ENCODE assay signal across 35 cellular contexts in the genomic region with DNA sequence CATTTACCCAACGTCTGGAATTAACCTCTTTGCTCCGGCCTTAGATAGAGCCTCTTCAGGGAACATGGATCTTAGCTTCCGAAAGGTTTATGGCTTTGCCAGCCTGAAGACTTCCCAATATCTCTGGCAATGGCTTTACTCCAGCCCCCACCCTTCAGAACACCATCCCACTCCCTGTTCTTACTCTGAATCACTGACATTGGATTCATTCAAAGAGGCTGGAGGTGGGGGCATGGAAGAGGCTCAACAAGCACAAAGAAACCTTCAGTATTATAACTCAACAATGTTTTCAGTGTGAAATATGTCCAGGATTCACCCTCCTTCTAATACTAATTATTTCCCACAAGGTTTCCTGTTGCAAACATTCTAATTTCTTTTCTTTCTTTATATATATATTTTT.
"Had no signal": no experiment of that assay in that cellular context is flagged by ENCODE, and none has a peak within 500 bp of the region (broad histone marks: within the 10 kb centered on the region; RNA-seq: fewer than 3 reads in every experiment).

No MANE protein-coding gene starts in this region.

- H3K27me3 Mint-ChIP-seq: activated naive CD4-positive, alpha-beta T cell treated with anti-CD3 and anti-CD28 coated beads, Interleukin-2, amount 10 ng/mL, durations not matched to agents 7 days and 5 days; activated naive CD4-positive, alpha-beta T cell treated with anti-CD3 and anti-CD28 coated beads, Interleukin-2, amount 50 U/mL, for 24 hours; activated naive CD8-positive, alpha-beta T cell; activated naive CD8-positive, alpha-beta T cell treated with anti-CD3 and anti-CD28 coated beads for 36 hours; activated naive CD8-positive, alpha-beta T cell treated with anti-CD3 and anti-CD28 coated beads, Interleukin-2, amount 10 ng/mL, durations not matched to agents 7 days and 5 days; activated T-cell treated with anti-CD3 and anti-CD28 coated beads, Interleukin-2, amount 50 U/mL, for 24 hours; activated T-helper 17 cell treated with anti-CD3 and anti-CD28 coated beads, Interleukin-2, amount 50 U/mL, for 72 hours; central memory CD8-positive, alpha-beta T cell had no signal

- H3K4me1 ChIP-seq: adrenal gland, ascending aorta, body of pancreas, breast epithelium had no signal

- DNase-seq: activated effector memory CD4-positive, alpha-beta T cell treated with anti-CD3 and anti-CD28 coated beads, Interleukin-2, amount 50 U/mL, for 16 hours; activated effector memory CD4-positive, alpha-beta T cell treated with Interleukin-2 at 50 U/mL for 16 hours; activated gamma-delta T cell; activated gamma-delta T cell treated with Interleukin-2 at 50 U/mL for 16 hours; activated naive CD4-positive, alpha-beta T cell; activated naive CD4-positive, alpha-beta T cell treated with anti-CD3 and anti-CD28 coated beads for 36 hours; activated naive CD4-positive, alpha-beta T cell treated with anti-CD3 and anti-CD28 coated beads, Interleukin-2, amount 10 ng/mL, durations not matched to agents 7 days and 5 days; activated naive CD4-positive, alpha-beta T cell treated with anti-CD3 and anti-CD28 coated beads, Interleukin-2, amount 50 U/mL, for 16 hours; activated naive CD4-positive, alpha-beta T cell treated with Interleukin-2 at 50 U/mL for 16 hours; activated naive CD8-positive, alpha-beta T cell treated with anti-CD3 and anti-CD28 coated beads for 36 hours; activated naive CD8-positive, alpha-beta T cell treated with anti-CD3 and anti-CD28 coated beads, Interleukin-2, amount 10 ng/mL, durations not matched to agents 7 days and 5 days; activated naive CD8-positive, alpha-beta T cell treated with anti-CD3 and anti-CD28 coated beads, Interleukin-2, amount 50 U/mL, for 24 hours; activated T-cell treated with anti-CD3 and anti-CD28 coated beads, Interleukin-2, amount 50 U/mL, for 1 hour; activated T-cell treated with anti-CD3 and anti-CD28 coated beads, Interleukin-2, amount 50 U/mL, for 24 hours; activated T-cell treated with anti-CD3 and anti-CD28 coated beads, Interleukin-2, amount 50 U/mL, for 4 hours; activated T-cell treated with anti-CD3 and anti-CD28 coated beads, Interleukin-2, amount 50 U/mL, for 48 hours; activated T-cell treated with anti-CD3 and anti-CD28 coated beads, Interleukin-2, amount 50 U/mL, for 72 hours; adrenal gland; amniotic stem cell; aorta; body of pancreas; brain microvascular endothelial cell; central memory CD4-positive, alpha-beta T cell; cerebellar nuclear complex had no signal

- ATAC-seq: activated naive CD4-positive, alpha-beta T cell treated with anti-CD3 and anti-CD28 coated beads, Interleukin-2, amount 50 U/mL, for 72 hours; activated naive CD8-positive, alpha-beta T cell treated with anti-CD3 and anti-CD28 coated beads, Interleukin-2, amount 50 U/mL, for 24 hours; activated T-cell treated with anti-CD3 and anti-CD28 coated beads, Interleukin-2, amount 50 U/mL, for 4 hours; activated T-cell treated with anti-CD3 and anti-CD28 coated beads, Interleukin-2, amount 50 U/mL, for 72 hours; activated T-helper 17 cell treated with anti-CD3 and anti-CD28 coated beads, Interleukin-2, amount 50 U/mL, for 72 hours; body of pancreas had no signal

- H3K36me3 ChIP-seq: adrenal gland, ascending aorta, brain microvascular endothelial cell, breast epithelium, cardiac muscle cell had no signal

- H3K4me3 ChIP-seq: adrenal gland, ascending aorta, body of pancreas, breast epithelium, cardiac muscle cell had no signal

- H3K27ac ChIP-seq: adrenal gland, ascending aorta, body of pancreas, brain microvascular endothelial cell, breast epithelium, cardiac muscle cell had no signal

- H3K4me1 Mint-ChIP-seq: activated naive CD4-positive, alpha-beta T cell treated with anti-CD3 and anti-CD28 coated beads, Interleukin-2, amount 10 ng/mL, durations not matched to agents 7 days and 5 days; activated naive CD4-positive, alpha-beta T cell treated with anti-CD3 and anti-CD28 coated beads, Interleukin-2, amount 50 U/mL, for 24 hours; activated naive CD8-positive, alpha-beta T cell treated with anti-CD3 and anti-CD28 coated beads for 36 hours; activated naive CD8-positive, alpha-beta T cell treated with anti-CD3 and anti-CD28 coated beads, Interleukin-2, amount 10 ng/mL, durations not matched to agents 7 days and 5 days; activated naive CD8-positive, alpha-beta T cell treated with anti-CD3 and anti-CD28 coated beads, Interleukin-2, amount 50 U/mL, for 24 hours; activated T-helper 17 cell treated with anti-CD3 and anti-CD28 coated beads, Interleukin-2, amount 50 U/mL, for 72 hours; central memory CD8-positive, alpha-beta T cell had no signal

- H3K36me3 Mint-ChIP-seq: activated naive CD4-positive, alpha-beta T cell treated with anti-CD3 and anti-CD28 coated beads, Interleukin-2, amount 10 ng/mL, durations not matched to agents 7 days and 5 days; activated naive CD4-positive, alpha-beta T cell treated with anti-CD3 and anti-CD28 coated beads, Interleukin-2, amount 50 U/mL, for 24 hours; activated naive CD8-positive, alpha-beta T cell; activated naive CD8-positive, alpha-beta T cell treated with anti-CD3 and anti-CD28 coated beads for 36 hours; activated naive CD8-positive, alpha-beta T cell treated with anti-CD3 and anti-CD28 coated beads, Interleukin-2, amount 10 ng/mL, durations not matched to agents 7 days and 5 days; brain had no signal

- H3K9me3 ChIP-seq: adrenal gland, ascending aorta, body of pancreas, breast epithelium had no signal

- H3K9me3 Mint-ChIP-seq: activated naive CD4-positive, alpha-beta T cell treated with anti-CD3 and anti-CD28 coated beads for 36 hours; activated naive CD8-positive, alpha-beta T cell treated with anti-CD3 and anti-CD28 coated beads for 36 hours; activated naive CD8-positive, alpha-beta T cell treated with anti-CD3 and anti-CD28 coated beads, Interleukin-2, amount 50 U/mL, for 24 hours; activated T-cell treated with anti-CD3 and anti-CD28 coated beads, Interleukin-2, amount 50 U/mL, for 24 hours; activated T-cell treated with anti-CD3 and anti-CD28 coated beads, Interleukin-2, amount 50 U/mL, for 4 hours; activated T-helper 1 cell treated with anti-CD3 and anti-CD28 coated beads, Interleukin-12 subunit alpha, Interleukin-12 subunit beta, Interleukin-2, Interleukin-4 antibody, amounts not matched to agents 30 ng/mL and 10 ng/mL and 1 ng/mL, durations not matched to agents 14 hours and 24 hours and 36 hours; activated T-helper 2 cell treated with anti-CD3 and anti-CD28 coated beads, Interferon-gamma antibody, Interleukin-2, Interleukin-4, amounts not matched to agents 10 μg/mL and 5 μg/mL and 100 μg/mL, durations not matched to agents 14 hours and 24 hours and 36 hours; brain had no signal

- H3K27ac Mint-ChIP-seq: activated naive CD4-positive, alpha-beta T cell treated with anti-CD3 and anti-CD28 coated beads for 36 hours; activated naive CD4-positive, alpha-beta T cell treated with anti-CD3 and anti-CD28 coated beads, Interleukin-2, amount 10 ng/mL, durations not matched to agents 7 days and 5 days; activated naive CD4-positive, alpha-beta T cell treated with anti-CD3 and anti-CD28 coated beads, Interleukin-2, amount 50 U/mL, for 24 hours; activated naive CD4-positive, alpha-beta T cell treated with anti-CD3 and anti-CD28 coated beads, Interleukin-2, amount 50 U/mL, for 72 hours; activated naive CD8-positive, alpha-beta T cell; activated naive CD8-positive, alpha-beta T cell treated with anti-CD3 and anti-CD28 coated beads for 36 hours; activated naive CD8-positive, alpha-beta T cell treated with anti-CD3 and anti-CD28 coated beads, Interleukin-2, amount 10 ng/mL, durations not matched to agents 7 days and 5 days; activated naive CD8-positive, alpha-beta T cell treated with anti-CD3 and anti-CD28 coated beads, Interleukin-2, amount 50 U/mL, for 24 hours; activated T-cell treated with anti-CD3 and anti-CD28 coated beads, Interleukin-2, amount 50 U/mL, for 24 hours; activated T-cell treated with anti-CD3 and anti-CD28 coated beads, Interleukin-2, amount 50 U/mL, for 72 hours; activated T-helper 1 cell treated with anti-CD3 and anti-CD28 coated beads, Interleukin-12 subunit alpha, Interleukin-12 subunit beta, Interleukin-2, Interleukin-4 antibody, amounts not matched to agents 30 ng/mL and 10 ng/mL and 1 ng/mL, durations not matched to agents 14 hours and 24 hours and 36 hours; activated T-helper 17 cell treated with anti-CD3 and anti-CD28 coated beads, Interleukin-2, amount 50 U/mL, for 72 hours; activated T-helper 2 cell treated with anti-CD3 and anti-CD28 coated beads, Interferon-gamma antibody, Interleukin-2, Interleukin-4, amounts not matched to agents 10 μg/mL and 5 μg/mL and 100 μg/mL, durations not matched to agents 14 hours and 24 hours and 36 hours; brain had no signal

- H3K4me3 Mint-ChIP-seq: activated naive CD4-positive, alpha-beta T cell treated with anti-CD3 and anti-CD28 coated beads for 36 hours; activated naive CD4-positive, alpha-beta T cell treated with anti-CD3 and anti-CD28 coated beads, Interleukin-2, amount 10 ng/mL, durations not matched to agents 7 days and 5 days; activated naive CD4-positive, alpha-beta T cell treated with anti-CD3 and anti-CD28 coated beads, Interleukin-2, amount 50 U/mL, for 24 hours; activated naive CD8-positive, alpha-beta T cell; activated naive CD8-positive, alpha-beta T cell treated with anti-CD3 and anti-CD28 coated beads for 36 hours; activated naive CD8-positive, alpha-beta T cell treated with anti-CD3 and anti-CD28 coated beads, Interleukin-2, amount 10 ng/mL, durations not matched to agents 7 days and 5 days; activated naive CD8-positive, alpha-beta T cell treated with anti-CD3 and anti-CD28 coated beads, Interleukin-2, amount 50 U/mL, for 24 hours; activated T-cell treated with anti-CD3 and anti-CD28 coated beads, Interleukin-2, amount 50 U/mL, for 24 hours; activated T-cell treated with anti-CD3 and anti-CD28 coated beads, Interleukin-2, amount 50 U/mL, for 4 hours; activated T-cell treated with anti-CD3 and anti-CD28 coated beads, Interleukin-2, amount 50 U/mL, for 72 hours; activated T-helper 1 cell treated with anti-CD3 and anti-CD28 coated beads, Interleukin-12 subunit alpha, Interleukin-12 subunit beta, Interleukin-2, Interleukin-4 antibody, amounts not matched to agents 30 ng/mL and 10 ng/mL and 1 ng/mL, durations not matched to agents 14 hours and 24 hours and 36 hours; activated T-helper 17 cell treated with anti-CD3 and anti-CD28 coated beads, Interleukin-2, amount 50 U/mL, for 72 hours; brain; central memory CD8-positive, alpha-beta T cell had no signal

- H3K27me3 ChIP-seq: adrenal gland, ascending aorta, body of pancreas, brain microvascular endothelial cell, breast epithelium, cardiac muscle cell had no signal
